In genomic region chr5:147822686-147823491, GRCh38 we compare ENCODE assay signal across 1 cellular context.
TF ChIP-seq lines count a peak whose summit lies in the region.

No MANE protein-coding gene starts in this region.

TF ChIP-seq in GM12878, 131 proteins besides CTCF, POLR2A, EP300 and RAD21 (continues in another document):
- no peak for TF ChIP-seq CEBPZ (IDR thresholded peaks at IDR 0.05; ENCODE audit: low read depth, low read length)
- no peak for TF ChIP-seq USF1 (IDR thresholded peaks at IDR 0.05; ENCODE audit: borderline replicate concordance, extremely low read length, insufficient read depth, low read depth, low read length)
- TF ChIP-seq SMAD5 (IDR thresholded peaks at IDR 0.05; ENCODE audit: low read depth), result no peak
- TF ChIP-seq JUNB (IDR thresholded peaks at IDR 0.05), result no peak
- no peak for TF ChIP-seq SPI1 (IDR thresholded peaks at IDR 0.05; ENCODE audit: borderline replicate concordance, insufficient read depth, low read depth, low read length)
- TF ChIP-seq CHD2 (IDR thresholded peaks at IDR 0.05; ENCODE audit: borderline replicate concordance, low read depth, low read length), result no peak
- no peak for TF ChIP-seq E2F4 (IDR thresholded peaks at IDR 0.05; ENCODE audit: low read depth, low read length)
- no peak for TF ChIP-seq ZBTB11 (CRISPR knock-in tag; IDR thresholded peaks at IDR 0.05)
- TF ChIP-seq PAX5 (IDR thresholded peaks at IDR 0.05; ENCODE audit: borderline replicate concordance, low read depth, low read length), result no peak
- TF ChIP-seq ZZZ3 (IDR thresholded peaks at IDR 0.05; ENCODE audit: control insufficient read depth, insufficient read length, low read depth), result no peak
- no peak for TF ChIP-seq REST (IDR thresholded peaks at IDR 0.05; ENCODE audit: low read depth, low read length)
- no peak for TF ChIP-seq KAT2A (conservative IDR thresholded peaks at IDR 0.05; ENCODE audit: control insufficient read depth, low read depth, low read length)
- no peak for TF ChIP-seq SIX5 (IDR thresholded peaks at IDR 0.05; ENCODE audit: low read depth, low read length, severe bottlenecking)
- no peak for TF ChIP-seq PKNOX1 (IDR thresholded peaks at IDR 0.05)
- peak; percentile 86 for TF ChIP-seq RUNX3 (IDR thresholded peaks at IDR 0.05; ENCODE audit: low read length)
- TF ChIP-seq BCLAF1 (IDR thresholded peaks at IDR 0.05), result no peak
- TF ChIP-seq SKIL (IDR thresholded peaks at IDR 0.05; ENCODE audit: low read depth, poor library complexity, severe bottlenecking), result no peak
- peak; percentile 81 for TF ChIP-seq YY1 (IDR thresholded peaks at IDR 0.05; ENCODE audit: low read depth, low read length)
- TF ChIP-seq ZBTB33 (IDR thresholded peaks at IDR 0.05), result no peak
- peak; percentile 76; the same call in 1 of the 2 replicates for TF ChIP-seq SMC3 (IDR thresholded peaks at IDR 0.05; ENCODE audit: borderline replicate concordance, low read length)
- TF ChIP-seq PRDM15 (CRISPR knock-in tag; IDR thresholded peaks at IDR 0.05), result no peak
- TF ChIP-seq CBFB (IDR thresholded peaks at IDR 0.05; ENCODE audit: low read depth), result 0 out of 2 replicates have a peak, but pooled peaks have one; percentile 51
